Comparison of ENCODE assay signal across 14 cellular contexts in the genomic region with DNA sequence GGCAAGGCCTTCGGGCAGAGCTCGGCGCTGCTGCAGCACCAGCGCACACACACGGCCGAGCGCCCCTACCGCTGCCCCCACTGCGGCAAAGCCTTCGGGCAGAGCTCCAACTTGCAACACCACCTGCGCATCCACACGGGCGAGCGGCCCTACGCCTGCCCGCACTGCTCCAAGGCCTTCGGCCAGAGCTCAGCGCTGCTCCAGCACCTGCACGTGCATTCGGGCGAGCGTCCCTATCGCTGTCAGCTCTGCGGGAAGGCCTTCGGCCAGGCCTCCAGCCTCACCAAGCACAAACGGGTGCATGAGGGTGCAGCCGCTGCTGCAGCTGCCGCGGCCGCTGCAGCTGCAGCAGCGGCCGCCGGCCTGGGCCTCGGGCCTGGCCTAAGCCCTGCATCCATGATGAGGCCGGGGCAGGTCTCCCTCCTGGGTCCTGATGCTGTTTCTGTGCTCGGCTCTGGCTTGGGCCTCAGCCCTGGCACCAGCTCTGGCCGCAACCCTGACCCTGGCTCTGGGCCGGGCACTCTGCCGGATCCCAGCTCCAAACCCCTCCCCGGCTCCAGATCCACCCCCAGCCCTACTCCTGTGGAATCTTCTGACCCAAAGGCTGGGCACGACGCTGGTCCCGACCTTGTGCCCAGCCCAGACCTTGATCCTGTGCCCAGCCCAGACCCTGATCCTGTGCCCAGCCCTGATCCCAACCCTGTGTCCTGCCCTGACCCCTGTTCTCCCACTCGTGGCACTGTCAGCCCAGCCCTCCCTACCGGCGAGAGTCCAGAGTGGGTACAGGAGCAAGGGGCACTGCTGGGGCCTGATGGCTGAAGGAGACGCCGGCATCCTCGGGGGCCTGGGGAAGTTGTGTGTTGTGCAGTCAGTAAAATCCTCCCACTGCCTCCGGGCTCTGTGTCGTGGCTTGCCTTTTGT.
"Had no signal": no experiment of that assay in that cellular context is flagged by ENCODE, and none has a peak within 500 bp of the region (broad histone marks: within the 10 kb centered on the region; RNA-seq: fewer than 3 reads in every experiment).

No MANE protein-coding gene starts in this region.

- DNase-seq: activated CD4-positive, CD25-positive, alpha-beta regulatory T cell; activated effector memory CD4-positive, alpha-beta T cell treated with Interleukin-2 at 50 U/mL for 16 hours; activated T-cell treated with anti-CD3 and anti-CD28 coated beads, Interleukin-2, amount 50 U/mL, for 24 hours; amniotic stem cell; lower lobe of right lung; mucosa of descending colon; naive thymus-derived CD8-positive, alpha-beta T cell; occipital lobe; stimulated activated CD4-positive, alpha-beta T cell treated with anti-CD3 and anti-CD28 coated beads, Interleukin-15, amount 100 ng/mL, for 24 hours; stomach; thyroid gland had no signal

- ATAC-seq: lower lobe of right lung; mucosa of descending colon; naive thymus-derived CD8-positive, alpha-beta T cell had no signal

- H3K9me3 ChIP-seq: breast epithelium, esophagus muscularis mucosa, lower lobe of right lung, mucosa of descending colon, prostate gland, stomach, thyroid gland had no signal

- H3K4me3 ChIP-seq: breast epithelium, esophagus muscularis mucosa, lower lobe of right lung, mucosa of descending colon, prostate gland, stomach, thyroid gland had no signal

- H3K27ac ChIP-seq: lower lobe of right lung, prostate gland, thyroid gland had no signal

- H3K27me3 ChIP-seq: breast epithelium, esophagus muscularis mucosa, thyroid gland had no signal
